ENCODE assay signal across 31 cellular contexts in genomic region chr3:136979204-136979603, GRCh38.
"Had no signal": no experiment of that assay in that cellular context is flagged by ENCODE, and none has a peak within 500 bp of the region (broad histone marks: within the 10 kb centered on the region; RNA-seq: fewer than 3 reads in every experiment).

No MANE protein-coding gene starts in this region.

- H3K4me3 ChIP-seq: cardiac muscle cell, Peyer's patch had no signal

- ATAC-seq: activated CD8-positive, alpha-beta T cell treated with anti-CD3 and anti-CD28 coated beads, Interleukin-2, amount 10 ng/mL, durations not matched to agents 7 days and 5 days; activated naive CD8-positive, alpha-beta T cell treated with anti-CD3 and anti-CD28 coated beads, Interleukin-2, amount 50 U/mL, for 24 hours; activated T-cell treated with anti-CD3 and anti-CD28 coated beads, Interleukin-2, amount 50 U/mL, for 4 hours; PC-3; Right ventricle myocardium inferior had no signal

- H3K27ac ChIP-seq: cardiac muscle cell, KMS-11, Peyer's patch, WERI-Rb-1 had no signal

- H3K9ac ChIP-seq: KMS-11 had no signal

- H3K36me3 ChIP-seq: cardiac muscle cell, Peyer's patch, WERI-Rb-1 had no signal

- H3K4me1 ChIP-seq: Peyer's patch had no signal

- H3K9me3 ChIP-seq: Peyer's patch had no signal

- DNase-seq: activated CD4-positive, alpha-beta T cell treated with anti-CD3 and anti-CD28 coated beads for 1 hour; activated CD4-positive, alpha-beta T cell treated with anti-CD3 and anti-CD28 coated beads, Interleukin-2, amount 10 ng/mL, durations not matched to agents 7 days and 5 days; activated CD4-positive, alpha-beta T cell treated with anti-CD3 and anti-CD28 coated beads, Interleukin-2, amount 50 U/mL, for 48 hours; activated CD4-positive, CD25-positive, alpha-beta regulatory T cell; activated CD8-positive, alpha-beta T cell treated with anti-CD3 and anti-CD28 coated beads, Interleukin-2, amount 10 ng/mL, durations not matched to agents 7 days and 5 days; activated gamma-delta T cell treated with Interleukin-2 at 50 U/mL for 16 hours; activated naive CD4-positive, alpha-beta T cell treated with anti-CD3 and anti-CD28 coated beads for 36 hours; activated naive CD8-positive, alpha-beta T cell treated with anti-CD3 and anti-CD28 coated beads, Interleukin-2, amount 50 U/mL, for 24 hours; activated T-cell treated with anti-CD3 and anti-CD28 coated beads, Interleukin-2, amount 50 U/mL, for 4 hours; anterior cingulate cortex; NCI-H1048; NCI-H1105 treated with DMSO at 0.1 percent for 48 hours; NCI-H1436; NCI-H1694; NCI-H1930; NCI-H2081 treated with DMSO at 0.1 percent for 48 hours; NCI-H345; NCI-H524 treated with DMSO at 0.1 percent for 48 hours; NK-92 treated with Interleukin-12 subunit alpha and Interleukin-12 subunit beta, amount 100 ng/mL, for 24 hours; PC-3; Peyer's patch; RPMI8226; SIG-M5; SW 1271; T-helper 1 cell; T-helper 2 cell; T-helper 9 cell; WERI-Rb-1 had no signal

- H3K27me3 ChIP-seq: cardiac muscle cell, Peyer's patch had no signal

- H3K4me2 ChIP-seq: KMS-11 had no signal
